Comparison of ENCODE assay signal across 27 cellular contexts in genomic region chr11:44008698-44009097, GRCh38. TPM values are rescaled to one million over a fixed set of nuclear protein-coding genes. Genes with fewer than 3 reads are reported as not detected.
"Had no signal": no experiment of that assay in that cellular context is flagged by ENCODE, and none has a peak within 500 bp of the region (broad histone marks: within the 10 kb centered on the region; RNA-seq: fewer than 3 reads in every experiment).

No MANE protein-coding gene starts in this region.

- H3K27ac ChIP-seq: heart left ventricle, right lobe of liver, suprapubic skin had no signal

- H3K4me3 ChIP-seq: dorsolateral prefrontal cortex, heart left ventricle, mucosa of descending colon, ovary, right lobe of liver, suprapubic skin had no signal

- H3K4me1 ChIP-seq: right lobe of liver had no signal

- H3K9me3 ChIP-seq: heart left ventricle, mucosa of descending colon, ovary, right lobe of liver, suprapubic skin had no signal

- H3K9me3 Mint-ChIP-seq: naive thymus-derived CD8-positive, alpha-beta T cell had no signal

- H3K4me3 Mint-ChIP-seq: naive thymus-derived CD8-positive, alpha-beta T cell had no signal

- FAIRE-seq: endometrium, frontal cortex, urothelium cell line had no signal

- H3K27me3 ChIP-seq: dorsolateral prefrontal cortex, heart left ventricle, ovary, right lobe of liver had no signal

- H3K4me1 Mint-ChIP-seq: naive thymus-derived CD8-positive, alpha-beta T cell had no signal

- H3K27ac Mint-ChIP-seq: naive thymus-derived CD8-positive, alpha-beta T cell; progenitor cell of endocrine pancreas had no signal

- H3K36me3 Mint-ChIP-seq: naive thymus-derived CD8-positive, alpha-beta T cell had no signal

- ATAC-seq: esophagus mucosa; heart left ventricle; left colon; mucosa of descending colon; naive thymus-derived CD8-positive, alpha-beta T cell; right lobe of liver had no signal

- H3K36me3 ChIP-seq: heart left ventricle, ovary, right lobe of liver, suprapubic skin had no signal

- DNase-seq: central memory CD4-positive, alpha-beta T cell; cortex of kidney; effector memory CD4-positive, alpha-beta T cell; hippocampal formation; left colon; mucosa of descending colon; stimulated activated CD4-positive, alpha-beta T cell treated with anti-CD3 and anti-CD28 coated beads, Interleukin-2, amount 100 ng/mL, for 24 hours; stimulated activated naive CD4-positive, alpha-beta T cell treated with Interleukin-2 at 50 U/mL for 16 hours had no signal

RNA-seq across cellular contexts. Expression of gene ACCSL, which starts 39.1 kb away (rescaled TPM):
- total RNA-seq: chondrocyte; esophagus mucosa; fibroblast of lung; frontal cortex; glomerular endothelial cell; heart left ventricle; kidney epithelial cell; left colon; lung microvascular endothelial cell; mucosa of descending colon; naive thymus-derived CD8-positive, alpha-beta T cell; ovary; progenitor cell of endocrine pancreas; right lobe of liver; skeletal muscle tissue had no signal
- polyA plus RNA-seq: fibroblast of lung; heart left ventricle; liver; naive thymus-derived CD8-positive, alpha-beta T cell; neural cell had no signal

RNA-seq across cellular contexts. Expression of gene ACCS, which starts 57.4 kb away (rescaled TPM):
- polyA plus RNA-seq: neural cell had no signal
